In genomic region chr9:133004091-133005072, GRCh38 we compare ENCODE assay signal across 1 cellular context.
TF ChIP-seq lines count a peak whose summit lies in the region.

No MANE protein-coding gene starts in this region.

TF ChIP-seq in K562, 482 proteins besides CTCF, POLR2A, EP300 and RAD21 (continued from another document and continues in another):
- TF ChIP-seq, protein P1, sequence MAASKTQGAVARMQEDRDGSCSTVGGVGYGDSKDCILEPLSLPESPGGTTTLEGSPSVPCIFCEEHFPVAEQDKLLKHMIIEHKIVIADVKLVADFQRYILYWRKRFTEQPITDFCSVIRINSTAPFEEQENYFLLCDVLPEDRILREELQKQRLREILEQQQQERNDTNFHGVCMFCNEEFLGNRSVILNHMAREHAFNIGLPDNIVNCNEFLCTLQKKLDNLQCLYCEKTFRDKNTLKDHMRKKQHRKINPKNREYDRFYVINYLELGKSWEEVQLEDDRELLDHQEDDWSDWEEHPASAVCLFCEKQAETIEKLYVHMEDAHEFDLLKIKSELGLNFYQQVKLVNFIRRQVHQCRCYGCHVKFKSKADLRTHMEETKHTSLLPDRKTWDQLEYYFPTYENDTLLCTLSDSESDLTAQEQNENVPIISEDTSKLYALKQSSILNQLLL (CRISPR knock-in tag; IDR thresholded peaks at IDR 0.05; ENCODE audit: borderline replicate concordance): no peak
- TF ChIP-seq NFIC (IDR thresholded peaks at IDR 0.05) (peak; percentile 96), ZNF830 (CRISPR knock-in tag; IDR thresholded peaks at IDR 0.05) (no peak), KLF6 (CRISPR knock-in tag; IDR thresholded peaks at IDR 0.05; ENCODE audit: borderline replicate concordance) (peak; percentile 72; the same call in 1 of the 2 replicates), HDAC1 (IDR thresholded peaks at IDR 0.05) (peak; percentile 99 to 100), CXXC5 (CRISPR knock-in tag; IDR thresholded peaks at IDR 0.05) (peak; percentile 79), DIDO1 (tag; IDR thresholded peaks at IDR 0.05; ENCODE audit: low read depth) (no peak), ZNF3 (CRISPR knock-in tag; IDR thresholded peaks at IDR 0.05) (no peak), ERF (CRISPR knock-in tag; IDR thresholded peaks at IDR 0.05) (no peak), GABPB1 (CRISPR knock-in tag; IDR thresholded peaks at IDR 0.05) (no peak; the same call in 1 of the 2 replicates), ZFP1 (CRISPR knock-in tag; IDR thresholded peaks at IDR 0.05) (no peak), SIN3B (IDR thresholded peaks at IDR 0.05; ENCODE audit: low read depth) (no peak), ZNF695 (CRISPR knock-in tag; IDR thresholded peaks at IDR 0.05) (no peak), ZBTB8A (IDR thresholded peaks at IDR 0.05; ENCODE audit: partially characterized antibody) (no peak), ZNF146 (CRISPR knock-in tag; IDR thresholded peaks at IDR 0.05; ENCODE audit: unreplicated experiment) (no peak), KLF16 (IDR thresholded peaks at IDR 0.05) (peak; percentile 98), TGIF2 (CRISPR knock-in tag; IDR thresholded peaks at IDR 0.05) (no peak), RFX5 (IDR thresholded peaks at IDR 0.05; ENCODE audit: low read depth, low read length) (no peak), REST (CRISPR knock-in tag; IDR thresholded peaks at IDR 0.05; ENCODE audit: low read depth) (no peak), ZKSCAN1 (IDR thresholded peaks at IDR 0.05; ENCODE audit: low read depth, low read length) (peak; percentile 39; the same call in 1 of the 2 replicates), ZBTB43 (CRISPR knock-in tag; IDR thresholded peaks at IDR 0.05) (no peak), TAF9B (IDR thresholded peaks at IDR 0.05; ENCODE audit: partially characterized antibody) (no peak), ZNF518B (CRISPR knock-in tag; IDR thresholded peaks at IDR 0.05) (no peak), SREBF2 (CRISPR knock-in tag; IDR thresholded peaks at IDR 0.05) (no peak), FIP1L1 (IDR thresholded peaks at IDR 0.05; ENCODE audit: low read depth, low read length, poor library complexity, severe bottlenecking) (no peak), NCOA6 (IDR thresholded peaks at IDR 0.05) (no peak), ZNF280B (CRISPR knock-in tag; IDR thresholded peaks at IDR 0.05) (no peak), TBP (optimal IDR thresholded peaks at IDR 0.05; ENCODE audit: low read depth, low read length) (peak; percentile 21), ATF1 (CRISPR knock-in tag; IDR thresholded peaks at IDR 0.05) (no peak), ATF1 (tag; IDR thresholded peaks at IDR 0.05) (peak; percentile 76), NUFIP1 (IDR thresholded peaks at IDR 0.05; ENCODE audit: partially characterized antibody) (peak; percentile 56), MCM2 (IDR thresholded peaks at IDR 0.05; ENCODE audit: low read depth) (no peak), PML (IDR thresholded peaks at IDR 0.05; ENCODE audit: low read length) (peak; percentile 93), E2F3 (CRISPR knock-in tag; IDR thresholded peaks at IDR 0.05) (no peak; the same call in none of the 2 replicates), MIER1 (IDR thresholded peaks at IDR 0.05; ENCODE audit: low read depth) (no peak), ZC3H4 (CRISPR knock-in tag; IDR thresholded peaks at IDR 0.05; ENCODE audit: borderline replicate concordance) (no peak), HMG20A (CRISPR knock-in tag; conservative IDR thresholded peaks at IDR 0.05) (peak; percentile 87), BRCA1 (IDR thresholded peaks at IDR 0.05) (no peak), BRCA1 (CRISPR knock-in tag; IDR thresholded peaks at IDR 0.05) (no peak), NELFE (IDR thresholded peaks at IDR 0.05; ENCODE audit: insufficient read depth, insufficient read length) (no peak), MAFF (IDR thresholded peaks at IDR 0.05; ENCODE audit: low read length) (peak; percentile 96), CHD4 (IDR thresholded peaks at IDR 0.05; ENCODE audit: insufficient read depth, insufficient replicate concordance, low read depth, low read length, poor library complexity, severe bottlenecking) (no peak)
- TF ChIP-seq, protein P2, sequence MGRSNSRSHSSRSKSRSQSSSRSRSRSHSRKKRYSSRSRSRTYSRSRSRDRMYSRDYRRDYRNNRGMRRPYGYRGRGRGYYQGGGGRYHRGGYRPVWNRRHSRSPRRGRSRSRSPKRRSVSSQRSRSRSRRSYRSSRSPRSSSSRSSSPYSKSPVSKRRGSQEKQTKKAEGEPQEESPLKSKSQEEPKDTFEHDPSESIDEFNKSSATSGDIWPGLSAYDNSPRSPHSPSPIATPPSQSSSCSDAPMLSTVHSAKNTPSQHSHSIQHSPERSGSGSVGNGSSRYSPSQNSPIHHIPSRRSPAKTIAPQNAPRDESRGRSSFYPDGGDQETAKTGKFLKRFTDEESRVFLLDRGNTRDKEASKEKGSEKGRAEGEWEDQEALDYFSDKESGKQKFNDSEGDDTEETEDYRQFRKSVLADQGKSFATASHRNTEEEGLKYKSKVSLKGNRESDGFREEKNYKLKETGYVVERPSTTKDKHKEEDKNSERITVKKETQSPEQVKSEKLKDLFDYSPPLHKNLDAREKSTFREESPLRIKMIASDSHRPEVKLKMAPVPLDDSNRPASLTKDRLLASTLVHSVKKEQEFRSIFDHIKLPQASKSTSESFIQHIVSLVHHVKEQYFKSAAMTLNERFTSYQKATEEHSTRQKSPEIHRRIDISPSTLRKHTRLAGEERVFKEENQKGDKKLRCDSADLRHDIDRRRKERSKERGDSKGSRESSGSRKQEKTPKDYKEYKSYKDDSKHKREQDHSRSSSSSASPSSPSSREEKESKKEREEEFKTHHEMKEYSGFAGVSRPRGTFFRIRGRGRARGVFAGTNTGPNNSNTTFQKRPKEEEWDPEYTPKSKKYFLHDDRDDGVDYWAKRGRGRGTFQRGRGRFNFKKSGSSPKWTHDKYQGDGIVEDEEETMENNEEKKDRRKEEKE (IDR thresholded peaks at IDR 0.05; ENCODE audit: borderline replicate concordance in 1 of 2, control insufficient read depth in 1 of 2, low read depth in 2 of 2, low read length in 1 of 2): 0 out of 4 replicates have a peak, but pooled peaks of 1 of the 2 experiments have one; percentile 33
- TF ChIP-seq, protein P3, sequence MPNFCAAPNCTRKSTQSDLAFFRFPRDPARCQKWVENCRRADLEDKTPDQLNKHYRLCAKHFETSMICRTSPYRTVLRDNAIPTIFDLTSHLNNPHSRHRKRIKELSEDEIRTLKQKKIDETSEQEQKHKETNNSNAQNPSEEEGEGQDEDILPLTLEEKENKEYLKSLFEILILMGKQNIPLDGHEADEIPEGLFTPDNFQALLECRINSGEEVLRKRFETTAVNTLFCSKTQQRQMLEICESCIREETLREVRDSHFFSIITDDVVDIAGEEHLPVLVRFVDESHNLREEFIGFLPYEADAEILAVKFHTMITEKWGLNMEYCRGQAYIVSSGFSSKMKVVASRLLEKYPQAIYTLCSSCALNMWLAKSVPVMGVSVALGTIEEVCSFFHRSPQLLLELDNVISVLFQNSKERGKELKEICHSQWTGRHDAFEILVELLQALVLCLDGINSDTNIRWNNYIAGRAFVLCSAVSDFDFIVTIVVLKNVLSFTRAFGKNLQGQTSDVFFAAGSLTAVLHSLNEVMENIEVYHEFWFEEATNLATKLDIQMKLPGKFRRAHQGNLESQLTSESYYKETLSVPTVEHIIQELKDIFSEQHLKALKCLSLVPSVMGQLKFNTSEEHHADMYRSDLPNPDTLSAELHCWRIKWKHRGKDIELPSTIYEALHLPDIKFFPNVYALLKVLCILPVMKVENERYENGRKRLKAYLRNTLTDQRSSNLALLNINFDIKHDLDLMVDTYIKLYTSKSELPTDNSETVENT (CRISPR knock-in tag; IDR thresholded peaks at IDR 0.05): no peak; the same call in 1 of the 2 replicates
- TF ChIP-seq, protein P4, sequence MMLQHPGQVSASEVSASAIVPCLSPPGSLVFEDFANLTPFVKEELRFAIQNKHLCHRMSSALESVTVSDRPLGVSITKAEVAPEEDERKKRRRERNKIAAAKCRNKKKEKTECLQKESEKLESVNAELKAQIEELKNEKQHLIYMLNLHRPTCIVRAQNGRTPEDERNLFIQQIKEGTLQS (IDR thresholded peaks at IDR 0.05): peak; percentile 87
- TF ChIP-seq, protein P4 (CRISPR knock-in tag; conservative IDR thresholded peaks at IDR 0.05): no peak
- TF ChIP-seq, protein P5, sequence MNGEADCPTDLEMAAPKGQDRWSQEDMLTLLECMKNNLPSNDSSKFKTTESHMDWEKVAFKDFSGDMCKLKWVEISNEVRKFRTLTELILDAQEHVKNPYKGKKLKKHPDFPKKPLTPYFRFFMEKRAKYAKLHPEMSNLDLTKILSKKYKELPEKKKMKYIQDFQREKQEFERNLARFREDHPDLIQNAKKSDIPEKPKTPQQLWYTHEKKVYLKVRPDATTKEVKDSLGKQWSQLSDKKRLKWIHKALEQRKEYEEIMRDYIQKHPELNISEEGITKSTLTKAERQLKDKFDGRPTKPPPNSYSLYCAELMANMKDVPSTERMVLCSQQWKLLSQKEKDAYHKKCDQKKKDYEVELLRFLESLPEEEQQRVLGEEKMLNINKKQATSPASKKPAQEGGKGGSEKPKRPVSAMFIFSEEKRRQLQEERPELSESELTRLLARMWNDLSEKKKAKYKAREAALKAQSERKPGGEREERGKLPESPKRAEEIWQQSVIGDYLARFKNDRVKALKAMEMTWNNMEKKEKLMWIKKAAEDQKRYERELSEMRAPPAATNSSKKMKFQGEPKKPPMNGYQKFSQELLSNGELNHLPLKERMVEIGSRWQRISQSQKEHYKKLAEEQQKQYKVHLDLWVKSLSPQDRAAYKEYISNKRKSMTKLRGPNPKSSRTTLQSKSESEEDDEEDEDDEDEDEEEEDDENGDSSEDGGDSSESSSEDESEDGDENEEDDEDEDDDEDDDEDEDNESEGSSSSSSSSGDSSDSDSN (IDR thresholded peaks at IDR 0.05; ENCODE audit: borderline replicate concordance in 1 of 2, low read depth in 2 of 2, low read length in 2 of 2): 0 out of 4 replicates have a peak, but pooled peaks of 1 of the 2 experiments have one; percentile 58
